19 cellular contexts compared by ENCODE assay signal in the genomic region with DNA sequence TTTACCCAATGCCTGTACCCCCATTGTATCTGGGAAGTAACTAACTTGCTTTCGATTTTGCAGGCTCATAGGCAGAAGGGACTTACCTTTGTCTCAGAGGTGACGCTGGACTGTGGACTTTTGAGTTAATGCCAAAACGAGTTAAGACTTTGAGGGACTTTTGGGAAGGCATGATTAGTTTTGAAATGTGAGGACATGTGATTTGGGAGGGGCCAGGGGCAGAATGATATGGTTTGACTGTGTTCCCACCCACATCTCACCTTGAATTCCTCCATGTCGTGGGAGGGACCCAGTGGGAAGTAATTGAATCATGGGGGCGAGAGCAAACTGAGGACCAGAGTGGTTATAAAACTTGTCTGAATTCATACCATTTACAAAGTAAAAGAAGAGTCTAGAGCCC.
"Had no signal": no experiment of that assay in that cellular context is flagged by ENCODE, and none has a peak within 500 bp of the region (broad histone marks: within the 10 kb centered on the region; RNA-seq: fewer than 3 reads in every experiment).

No MANE protein-coding gene starts in this region.

- H3K9me3 ChIP-seq: ascending aorta, neutrophil had no signal

- FAIRE-seq: bronchial epithelial cell had no signal

- H3K27ac Mint-ChIP-seq: activated naive CD4-positive, alpha-beta T cell treated with anti-CD3 and anti-CD28 coated beads, Interleukin-2, amount 50 U/mL, for 24 hours; immature natural killer cell; naive thymus-derived CD8-positive, alpha-beta T cell; stimulated activated naive CD8-positive, alpha-beta T cell treated with anti-CD3 and anti-CD28 coated beads, Interleukin-15, Interleukin-2, amounts not matched to agents 100 ng/mL and 50 ng/mL, for 24 hours; T-helper 1 cell treated with Interleukin-12 subunit alpha and Interleukin-12 subunit beta and Interleukin-4 antibody, amounts not matched to agents 30 μg/mL and 1 μg/mL, for 36 hours had no signal

- DNase-seq: activated CD4-positive, alpha-beta T cell treated with anti-CD3 and anti-CD28 coated beads, Interleukin-2, amount 50 U/mL, for 1 hour; activated CD4-positive, CD25-positive, alpha-beta regulatory T cell treated with anti-CD3 and anti-CD28 coated beads, Interleukin-2, amount 50 U/mL, for 72 hours; activated gamma-delta T cell; cerebellar nuclear complex; effector CD4-positive, alpha-beta T cell; heart right ventricle; immature natural killer cell; kidney glomerular epithelial cell; mesendoderm; naive thymus-derived CD8-positive, alpha-beta T cell; stimulated activated CD4-positive, alpha-beta T cell treated with anti-CD3 and anti-CD28 coated beads, Interleukin-2, amount 100 ng/mL, for 48 hours; trophoblast cell had no signal

- H3K9me3 Mint-ChIP-seq: activated naive CD4-positive, alpha-beta T cell treated with anti-CD3 and anti-CD28 coated beads, Interleukin-2, amount 50 U/mL, for 24 hours; immature natural killer cell had no signal

- H3K27me3 ChIP-seq: ascending aorta, heart right ventricle, neutrophil had no signal

- H3K4me1 Mint-ChIP-seq: activated naive CD4-positive, alpha-beta T cell treated with anti-CD3 and anti-CD28 coated beads, Interleukin-2, amount 50 U/mL, for 24 hours; immature natural killer cell had no signal

- H3K4me3 ChIP-seq: ascending aorta, heart right ventricle had no signal

- H3K4me3 Mint-ChIP-seq: activated naive CD4-positive, alpha-beta T cell treated with anti-CD3 and anti-CD28 coated beads, Interleukin-2, amount 50 U/mL, for 24 hours; immature natural killer cell; naive thymus-derived CD8-positive, alpha-beta T cell; stimulated activated naive CD8-positive, alpha-beta T cell treated with anti-CD3 and anti-CD28 coated beads, Interleukin-15, Interleukin-2, amounts not matched to agents 100 ng/mL and 50 ng/mL, for 24 hours; T-helper 1 cell treated with Interleukin-12 subunit alpha and Interleukin-12 subunit beta and Interleukin-4 antibody, amounts not matched to agents 30 μg/mL and 1 μg/mL, for 36 hours had no signal

- H3K27me3 Mint-ChIP-seq: activated naive CD4-positive, alpha-beta T cell treated with anti-CD3 and anti-CD28 coated beads, Interleukin-2, amount 50 U/mL, for 24 hours; naive thymus-derived CD8-positive, alpha-beta T cell; stimulated activated naive CD8-positive, alpha-beta T cell treated with anti-CD3 and anti-CD28 coated beads, Interleukin-15, Interleukin-2, amounts not matched to agents 100 ng/mL and 50 ng/mL, for 24 hours had no signal

- H3K36me3 ChIP-seq: ascending aorta, heart right ventricle, neutrophil had no signal

- ATAC-seq: esophagus mucosa; heart right ventricle; naive thymus-derived CD8-positive, alpha-beta T cell had no signal

- H3K27ac ChIP-seq: ascending aorta, heart right ventricle, neutrophil had no signal
